8 cellular contexts compared by ENCODE assay signal in genomic region chr7:77687747-77688144, GRCh38. TPM values are rescaled to one million over a fixed set of nuclear protein-coding genes. Genes with fewer than 3 reads are reported as not detected.
DNase-seq lines count a peak whose midpoint lies in the region; ATAC-seq and TF ChIP-seq lines count a peak whose summit lies in the region.
"Had no signal": no experiment of that assay in that cellular context is flagged by ENCODE, and none has a peak within 500 bp of the region (broad histone marks: within the 10 kb centered on the region; RNA-seq: fewer than 3 reads in every experiment).

No MANE protein-coding gene starts in this region.

- peaks cover 29% of the 10 kb centered on the region for H3K4me1 Mint-ChIP-seq in activated CD4-positive, alpha-beta memory T cell treated with anti-CD3 and anti-CD28 coated beads, Interleukin-2, amount 10 ng/mL, durations not matched to agents 7 days and 5 days

- H3K4me3 Mint-ChIP-seq in activated CD4-positive, alpha-beta memory T cell treated with anti-CD3 and anti-CD28 coated beads, Interleukin-2, amount 10 ng/mL, durations not matched to agents 7 days and 5 days: no peak overlapping the region

- in situ Hi-C loops in GM13977 (cut with MboI; ENCODE audit: low pct_unique_long_range_greater_than_20kb, low sequenced_read_pairs, unreplicated experiment): no loop called here

- H3K36me3 Mint-ChIP-seq in activated CD4-positive, alpha-beta memory T cell treated with anti-CD3 and anti-CD28 coated beads, Interleukin-2, amount 10 ng/mL, durations not matched to agents 7 days and 5 days (ENCODE audit: low read depth): peaks cover 32% of the 10 kb centered on the region

- no peak for TF ChIP-seq CTCF in GM13977 (IDR thresholded peaks at IDR 0.05; ENCODE audit: extremely low read depth, insufficient read depth, missing control alignments)

- H3K27me3 Mint-ChIP-seq in activated CD4-positive, alpha-beta memory T cell treated with anti-CD3 and anti-CD28 coated beads, Interleukin-2, amount 10 ng/mL, durations not matched to agents 7 days and 5 days: no peaks in the 10 kb centered on the region

- H3K9me3 Mint-ChIP-seq in activated CD4-positive, alpha-beta memory T cell treated with anti-CD3 and anti-CD28 coated beads, Interleukin-2, amount 10 ng/mL, durations not matched to agents 7 days and 5 days: no peaks in the 10 kb centered on the region

- DNase-seq in DMS79 (lab: John Stamatoyannopoulos, UW) (peak; percentile 55), myocyte (ENCODE audit: low read depth) (peak; percentile 48), GM13977 (ENCODE audit: low spot score) (no peak), NCI-H187 treated with DMSO at 0.1 percent for 48 hours (lab: John Stamatoyannopoulos, UW) (no peak)
- peak; percentile 24 for DNase-seq in activated CD4-positive, alpha-beta memory T cell treated with anti-CD3 and anti-CD28 coated beads, Interleukin-2, amount 10 ng/mL, durations not matched to agents 7 days and 5 days
- DNase-seq: occipital lobe had no signal

- ATAC-seq in GM21381 (IDR thresholded peaks at IDR 0.05; ENCODE audit: unreplicated experiment) (peak; percentile 54), GM21526 (IDR thresholded peaks at IDR 0.05; ENCODE audit: low FRiP score, unreplicated experiment) (no peak)

- peak overlapping the region; percentile 72 for H3K27ac Mint-ChIP-seq in activated CD4-positive, alpha-beta memory T cell treated with anti-CD3 and anti-CD28 coated beads, Interleukin-2, amount 10 ng/mL, durations not matched to agents 7 days and 5 days

- CTCF ChIA-PET in activated CD4-positive, alpha-beta memory T cell treated with anti-CD3 and anti-CD28 coated beads, Interleukin-2, amount 10 ng/mL, durations not matched to agents 7 days and 5 days (lab: Charles Lee): interaction anchor here (0.6 to 2.0 kb wide), 5 partner anchors 8 to 72 kb away, joined by 3 to 5 read pairs (median 5); no protein-coding TSS in a partner anchor

- POLR2A ChIA-PET in activated CD4-positive, alpha-beta memory T cell treated with anti-CD3 and anti-CD28 coated beads, Interleukin-2, amount 10 ng/mL, durations not matched to agents 7 days and 5 days (lab: Charles Lee): interaction anchor here (2.7 to 2.9 kb wide), 2 partner anchors 8 to 11 kb away, joined by 12 to 20 read pairs; partner anchors contain the start of gene RSBN1L

RNA-seq across cellular contexts. Expression of gene RSBN1L, which starts 8.5 kb away (rescaled TPM):
- 10 to 100 TPM; 28.7 to 29.5 TPM for total RNA-seq in activated CD4-positive, alpha-beta memory T cell treated with anti-CD3 and anti-CD28 coated beads, Interleukin-2, amount 10 ng/mL, durations not matched to agents 7 days and 5 days
- 8.5 and 13.3 TPM in 2 replicates for total RNA-seq in myocyte
- 5.1 TPM for polyA plus RNA-seq in myocyte (2012)

Comparison
In these comparisons a context has a peak if more than half of its experiments do, and no peak if none do; other contexts are left out.
1. DNase-seq: peak in DMS79 (single experiment), activated CD4-positive, alpha-beta memory T cell treated with anti-CD3 and anti-CD28 coated beads, Interleukin-2, amount 10 ng/mL, durations not matched to agents 7 days and 5 days (single experiment) and myocyte (single experiment); none in GM13977 (single experiment) and NCI-H187 treated with DMSO at 0.1 percent for 48 hours (single experiment).